In genomic region chr11:6647836-6648235, GRCh38 we compare ENCODE assay signal across 1 cellular context.
TF ChIP-seq lines count a peak whose summit lies in the region.

No MANE protein-coding gene starts in this region.

TF ChIP-seq in SK-N-SH, 30 proteins besides CTCF, POLR2A, EP300 and RAD21 (continued from another document):
- TF ChIP-seq, protein P1, sequence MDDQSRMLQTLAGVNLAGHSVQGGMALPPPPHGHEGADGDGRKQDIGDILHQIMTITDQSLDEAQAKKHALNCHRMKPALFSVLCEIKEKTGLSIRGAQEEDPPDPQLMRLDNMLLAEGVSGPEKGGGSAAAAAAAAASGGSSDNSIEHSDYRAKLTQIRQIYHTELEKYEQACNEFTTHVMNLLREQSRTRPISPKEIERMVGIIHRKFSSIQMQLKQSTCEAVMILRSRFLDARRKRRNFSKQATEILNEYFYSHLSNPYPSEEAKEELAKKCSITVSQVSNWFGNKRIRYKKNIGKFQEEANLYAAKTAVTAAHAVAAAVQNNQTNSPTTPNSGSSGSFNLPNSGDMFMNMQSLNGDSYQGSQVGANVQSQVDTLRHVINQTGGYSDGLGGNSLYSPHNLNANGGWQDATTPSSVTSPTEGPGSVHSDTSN (IDR thresholded peaks at IDR 0.05): no peak
- no peak for TF ChIP-seq USF1 (IDR thresholded peaks at IDR 0.05; ENCODE audit: borderline replicate concordance, low read depth)
- no peak for TF ChIP-seq FOSL2 (IDR thresholded peaks at IDR 0.05; ENCODE audit: borderline replicate concordance, low read depth)
- no peak for TF ChIP-seq EZH2phosphoT487 (IDR thresholded peaks at IDR 0.05; ENCODE audit: borderline replicate concordance, low read depth)
- TF ChIP-seq TCF12 (IDR thresholded peaks at IDR 0.05): no peak
- no peak for TF ChIP-seq FOXM1 (IDR thresholded peaks at IDR 0.05; ENCODE audit: low read depth)
- TF ChIP-seq POLR2AphosphoS5 (IDR thresholded peaks at IDR 0.05; ENCODE audit: low read depth, low read length): no peak
- TF ChIP-seq RFX5 (IDR thresholded peaks at IDR 0.05; ENCODE audit: low read length): no peak
- no peak for TF ChIP-seq REST (IDR thresholded peaks at IDR 0.05; ENCODE audit: low read depth, low read length)
- TF ChIP-seq, protein P2, sequence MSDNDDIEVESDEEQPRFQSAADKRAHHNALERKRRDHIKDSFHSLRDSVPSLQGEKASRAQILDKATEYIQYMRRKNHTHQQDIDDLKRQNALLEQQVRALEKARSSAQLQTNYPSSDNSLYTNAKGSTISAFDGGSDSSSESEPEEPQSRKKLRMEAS (IDR thresholded peaks at IDR 0.05; ENCODE audit: low read depth): no peak
- TF ChIP-seq FOXJ3 (CRISPR knock-in tag; IDR thresholded peaks at IDR 0.05): no peak
TF ChIP-seq in SK-N-SH: peak in this region for 0.
